In the genomic region with DNA sequence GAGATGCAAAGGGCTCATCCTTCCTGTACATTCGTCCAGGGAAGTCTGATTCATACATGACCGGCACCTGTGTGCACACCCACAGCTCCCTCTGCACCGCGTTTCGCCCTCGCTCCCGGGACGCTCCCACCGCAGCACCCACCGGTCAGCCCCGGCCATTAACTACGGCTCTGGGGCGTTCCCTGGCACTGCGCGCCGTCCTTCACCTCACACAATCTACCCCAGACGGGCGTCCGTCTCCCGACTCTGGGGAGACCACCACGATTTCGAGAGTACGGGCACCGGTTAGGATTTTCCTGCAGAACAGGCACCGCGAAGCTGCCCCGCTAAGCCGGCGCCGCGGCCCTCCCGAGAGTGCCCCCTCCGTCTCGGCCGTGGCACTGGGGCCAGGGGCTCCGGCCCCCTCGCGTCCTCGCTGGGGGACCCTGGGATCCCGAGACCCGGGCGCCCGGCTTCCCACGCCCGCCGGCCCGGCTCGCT, we compare ENCODE assay signal across 8 cellular contexts. TPM values are rescaled to one million over a fixed set of nuclear protein-coding genes. Genes with fewer than 3 reads are reported as not detected.
DNase-seq lines count a peak whose midpoint lies in the region; ATAC-seq and TF ChIP-seq lines count a peak whose summit lies in the region.

No MANE protein-coding gene starts in this region.

- H3K4me1 Mint-ChIP-seq in activated T-cell treated with anti-CD3 and anti-CD28 coated beads, Interleukin-2, amount 50 U/mL, for 4 hours (ENCODE audit: low read depth): peaks cover 28% of the 10 kb centered on the region
- peaks cover 34 to 39% of the 10 kb centered on the region in 2 donors for H3K4me1 Mint-ChIP-seq in natural killer cell

- peak overlapping the region; percentile 93 for H3K4me3 Mint-ChIP-seq in activated T-cell treated with anti-CD3 and anti-CD28 coated beads, Interleukin-2, amount 50 U/mL, for 4 hours
- peak overlapping the region; percentile 95 for H3K4me3 Mint-ChIP-seq in natural killer cell

- no peak for TF ChIP-seq POLR2A in suprapubic skin (IDR thresholded peaks at IDR 0.05)

- intact Hi-C loops in natural killer cell (cut with micrococcal nuclease): loop anchor here (5.0 kb wide), 1 partner anchor 1075 kb away; a partner anchor contains a TSS

- TF ChIP-seq CTCF in natural killer cell (IDR thresholded peaks at IDR 0.05): no peak
- TF ChIP-seq CTCF in suprapubic skin (IDR thresholded peaks at IDR 0.05): no peak

- peak; percentile 11 to 43 for DNase-seq in SHP77 (lab: John Stamatoyannopoulos, UW)
- DNase-seq in SHP77 treated with DMSO at 0.1 percent for 48 hours (lab: John Stamatoyannopoulos, UW): no peak
- peak; percentile 53 for DNase-seq in NCI-H2227 (lab: John Stamatoyannopoulos, UW; ENCODE audit: unreplicated experiment)
- DNase-seq in activated T-cell treated with anti-CD3 and anti-CD28 coated beads, Interleukin-2, amount 50 U/mL, for 4 hours: peak; percentile 9
- DNase-seq in fibroblast of peridontal ligament (ENCODE audit: extremely low read depth): peak; percentile 28
- DNase-seq in natural killer cell: no peak
- DNase-seq in suprapubic skin (ENCODE audit: low spot score in 2 of 2): peak; percentile 80 to 83

- peaks cover 32% of the 10 kb centered on the region for H3K4me1 ChIP-seq in suprapubic skin

- H3K4me3 ChIP-seq in suprapubic skin: peak overlapping the region; percentile 87

- no peaks in the 10 kb centered on the region for H3K9me3 ChIP-seq in suprapubic skin

- H3K27me3 ChIP-seq in suprapubic skin: no peaks in the 10 kb centered on the region

- H3K27me3 Mint-ChIP-seq in activated T-cell treated with anti-CD3 and anti-CD28 coated beads, Interleukin-2, amount 50 U/mL, for 4 hours (ENCODE audit: low read depth): no peaks in the 10 kb centered on the region
- H3K27me3 Mint-ChIP-seq in natural killer cell (ENCODE audit: low read depth in 2 of 2): no peaks in the 10 kb centered on the region

- no peaks in the 10 kb centered on the region for H3K36me3 ChIP-seq in suprapubic skin

- peak overlapping the region; percentile 94 for H3K27ac ChIP-seq in suprapubic skin

- TF ChIP-seq EP300 in suprapubic skin (IDR thresholded peaks at IDR 0.05): no peak

- H3K9me3 Mint-ChIP-seq in activated T-cell treated with anti-CD3 and anti-CD28 coated beads, Interleukin-2, amount 50 U/mL, for 4 hours: no peaks in the 10 kb centered on the region
- H3K9me3 Mint-ChIP-seq in natural killer cell: no peaks in the 10 kb centered on the region

- H3K27ac Mint-ChIP-seq in natural killer cell: peak overlapping the region; percentile 87 to 92

- under 1% methylated on average over 27 of the region's 48 CpGs for WGBS in suprapubic skin

- H3K36me3 Mint-ChIP-seq in activated T-cell treated with anti-CD3 and anti-CD28 coated beads, Interleukin-2, amount 50 U/mL, for 4 hours (ENCODE audit: insufficient read depth): peaks cover 9% of the 10 kb centered on the region
- H3K36me3 Mint-ChIP-seq in natural killer cell: no peaks in the 10 kb centered on the region

- ATAC-seq in HG02852 (IDR thresholded peaks at IDR 0.05; ENCODE audit: unreplicated experiment) (peak; percentile 40), natural killer cell (peak; percentile 26 to 29 (median 28))
- ATAC-seq in activated T-cell treated with anti-CD3 and anti-CD28 coated beads, Interleukin-2, amount 50 U/mL, for 4 hours: peak; percentile 41 to 47

RNA-seq across cellular contexts. Expression of a gene that starts 0.4 kb away (rescaled TPM):
- 10 to 100 TPM; 33.6 to 41.2 (median 38.5) TPM for total RNA-seq in activated T-cell treated with anti-CD3 and anti-CD28 coated beads, Interleukin-2, amount 50 U/mL, for 4 hours
- total RNA-seq in natural killer cell (10 to 100 TPM; 30.4 to 40.6 (median 30.5) TPM), suprapubic skin (10 to 100 TPM; 20.3 to 23.2 (median 21.7) TPM)

RNA-seq across cellular contexts. Expression of a gene that starts 47.6 kb away (rescaled TPM):
- 10 to 100 TPM; 81.0 to 85.2 (median 82.3) TPM for total RNA-seq in activated T-cell treated with anti-CD3 and anti-CD28 coated beads, Interleukin-2, amount 50 U/mL, for 4 hours
- total RNA-seq in natural killer cell (10 to 100 TPM; 47.8 to 60.3 (median 47.9) TPM), suprapubic skin (100 to 1,000 TPM in 1 of 4 donors, 10 to 100 TPM in 3; 52.7 to 168 (median 66.4) TPM)

Comparison
In these comparisons a context has a peak if more than half of its experiments do, and no peak if none do; other contexts are left out.
1. DNase-seq: peak in SHP77 (2 of 2), NCI-H2227 (single experiment), activated T-cell treated with anti-CD3 and anti-CD28 coated beads, Interleukin-2, amount 50 U/mL, for 4 hours (single experiment), fibroblast of peridontal ligament (single experiment) and suprapubic skin (2 of 2); none in SHP77 treated with DMSO at 0.1 percent for 48 hours (single experiment) and natural killer cell (single experiment).
2. Peak in every context shown above with its lines, with median percentiles within 50 percentile points of each other: ATAC-seq.